13 cellular contexts compared by ENCODE assay signal in the genomic region with DNA sequence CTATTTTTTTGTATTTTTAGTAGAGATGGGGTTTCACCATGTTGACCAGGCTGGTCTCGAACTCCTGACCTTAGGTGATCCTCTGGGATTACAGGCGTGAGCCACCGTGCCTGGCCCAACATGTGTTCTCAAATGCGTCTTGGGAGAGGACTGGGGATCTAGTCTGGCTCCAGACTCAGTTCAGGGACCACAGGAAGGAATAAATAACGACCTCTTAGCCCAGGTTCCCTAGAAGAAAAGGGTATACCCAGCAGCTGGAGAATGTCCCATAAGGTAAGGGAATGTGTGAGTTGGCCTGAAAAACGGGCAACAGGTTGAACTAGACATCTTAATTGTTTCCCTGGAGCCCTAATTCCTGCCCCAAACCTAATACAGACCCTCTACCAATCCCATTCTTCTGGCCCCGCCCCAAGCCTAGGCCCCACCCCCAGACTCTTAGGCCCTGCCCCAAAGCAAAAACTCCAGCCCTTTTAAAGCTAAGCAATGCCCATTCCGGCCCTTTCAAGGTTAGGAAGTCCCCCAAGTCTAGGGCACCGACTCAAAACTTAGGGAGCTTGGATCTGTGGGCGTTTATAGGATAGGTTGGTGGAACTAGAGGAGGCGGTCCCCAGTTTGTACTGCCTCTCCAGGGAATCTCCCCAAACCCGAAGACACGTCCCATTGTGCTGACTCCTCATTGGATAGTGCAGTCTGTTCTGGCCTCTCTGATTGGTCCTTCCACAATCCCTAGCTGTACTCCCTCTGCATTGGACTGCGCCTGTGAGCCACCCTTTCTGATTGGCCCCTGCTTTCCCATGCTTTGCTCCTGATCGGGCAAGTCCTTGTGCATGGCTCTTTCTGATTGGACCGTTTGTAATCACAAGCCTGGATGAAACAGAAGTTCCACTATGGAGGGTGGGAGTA. TPM values are rescaled to one million over a fixed set of nuclear protein-coding genes. Genes with fewer than 3 reads are reported as not detected.
DNase-seq lines count a peak whose midpoint lies in the region; ATAC-seq, FAIRE-seq and TF ChIP-seq lines count a peak whose summit lies in the region.
"Had no signal": no experiment of that assay in that cellular context is flagged by ENCODE, and none has a peak within 500 bp of the region (broad histone marks: within the 10 kb centered on the region; RNA-seq: fewer than 3 reads in every experiment).

No MANE protein-coding gene starts in this region.

- peaks cover 33% of the 10 kb centered on the region for H3K4me1 ChIP-seq in CD8-positive, alpha-beta memory T cell (ENCODE audit: insufficient read depth, low read length)
- no peaks in the 10 kb centered on the region for H3K4me1 ChIP-seq in PC-3 (ENCODE audit: insufficient read depth, low read length)
- H3K4me1 ChIP-seq in effector memory CD4-positive, alpha-beta T cell (ENCODE audit: control insufficient read depth, insufficient read depth, low read length, poor library complexity, severe bottlenecking) = peaks cover 9% of the 10 kb centered on the region

- H3K9ac ChIP-seq in PC-3 (ENCODE audit: low read length) = no peak overlapping the region

- BruUV-seq in PC-3 (replicated peaks; lab: Mats Ljungman, UMichigan) = no TSS peak

- H3K27me3 ChIP-seq in CD8-positive, alpha-beta memory T cell (ENCODE audit: insufficient read depth, low read length, poor library complexity, severe bottlenecking) = no peaks in the 10 kb centered on the region
- H3K27me3 ChIP-seq in PC-3 (ENCODE audit: low read length) = no peaks in the 10 kb centered on the region
- H3K27me3 ChIP-seq in effector memory CD4-positive, alpha-beta T cell (replicated peaks; ENCODE audit: control insufficient read depth, insufficient read depth, low read length, poor library complexity, severe bottlenecking) = no peaks in the 10 kb centered on the region

- H3K4me3 ChIP-seq in AG10803 (ENCODE audit: low read length) = no peak overlapping the region
- H3K4me3 ChIP-seq in CD8-positive, alpha-beta memory T cell (ENCODE audit: low read length) = no peak overlapping the region
- H3K4me3 ChIP-seq in PC-3 (ENCODE audit: low read length) = no peak overlapping the region
- no peak overlapping the region for H3K4me3 ChIP-seq in effector memory CD4-positive, alpha-beta T cell (ENCODE audit: insufficient read depth, low read depth, low read length, poor library complexity, severe bottlenecking)

- no peaks in the 10 kb centered on the region for H3K27me3 Mint-ChIP-seq in CD8-positive, alpha-beta memory T cell

- CTCF ChIA-PET in CD8-positive, alpha-beta memory T cell (lab: Charles Lee) = interaction anchor here (0.6 to 3.0 kb wide), 3 partner anchors 113 to 239 kb away, joined by 3 to 13 read pairs (median 3); no protein-coding TSS in a partner anchor
- CTCF ChIA-PET in PC-3 (lab: Charles Lee) = interaction anchor here (0.6 kb wide), 1 partner anchor 247 kb away, joined by 3 read pairs; no protein-coding TSS in a partner anchor

- H3K9me3 Mint-ChIP-seq in CD8-positive, alpha-beta memory T cell = no peaks in the 10 kb centered on the region
- H3K9me3 Mint-ChIP-seq: T-helper 1 cell treated with Interleukin-12 subunit alpha and Interleukin-12 subunit beta and Interleukin-4 antibody, amounts not matched to agents 30 μg/mL and 1 μg/mL, for 36 hours had no signal

- TF ChIP-seq CTCF in AG10803 (conservative IDR thresholded peaks at IDR 0.05; ENCODE audit: low read length) (no peak), PC-3 (conservative IDR thresholded peaks at IDR 0.05; ENCODE audit: low read depth, low read length) (no peak)

- POLR2A ChIA-PET in CD8-positive, alpha-beta memory T cell (lab: Charles Lee) = no interaction called here
- POLR2A ChIA-PET in PC-3 (lab: Charles Lee; ENCODE audit: unreplicated experiment) = no interaction called here

- ATAC-seq in PC-3 = no peak
- ATAC-seq in HG02852 (IDR thresholded peaks at IDR 0.05; ENCODE audit: unreplicated experiment) = no peak

- H4K20me1 ChIP-seq in PC-3 (ENCODE audit: low read length) = no peaks in the 10 kb centered on the region

- no peak for FAIRE-seq in HTR-8/SVneo (lab: Jason Lieb, UNC)
- FAIRE-seq: endothelial cell of umbilical vein, GM18507 had no signal

- H3K36me3 ChIP-seq in CD8-positive, alpha-beta memory T cell (ENCODE audit: insufficient read depth, low read length) = peaks cover 25% of the 10 kb centered on the region
- H3K36me3 ChIP-seq in PC-3 (ENCODE audit: low read depth, low read length) = no peaks in the 10 kb centered on the region
- H3K36me3 ChIP-seq in effector memory CD4-positive, alpha-beta T cell (ENCODE audit: control insufficient read depth, insufficient read depth, low read length) = peaks cover 40% of the 10 kb centered on the region

- DNase-seq in AG10803 (ENCODE audit: low read depth) (peak; percentile 17), PC-3 (peak; percentile 10), HTR-8/SVneo (ENCODE audit: insufficient read length, low spot score) (no peak)
- DNase-seq in CD8-positive, alpha-beta memory T cell = peak in 1 of 5 donors; percentile 14
- DNase-seq in effector memory CD4-positive, alpha-beta T cell = no peak
- DNase-seq in activated effector memory CD4-positive, alpha-beta T cell treated with anti-CD3 and anti-CD28 coated beads, Interleukin-2, amount 50 U/mL, for 16 hours = no peak
- DNase-seq in stimulated activated naive CD4-positive, alpha-beta T cell treated with Interleukin-2 at 50 U/mL for 16 hours (lab: John Stamatoyannopoulos, UW) = no peak
- DNase-seq: activated CD8-positive, alpha-beta memory T cell treated with anti-CD3 and anti-CD28 coated beads, Interleukin-2, amount 50 U/mL, for 4 hours; midbrain had no signal

- peaks cover 3 to 52% (median 9%) of the 10 kb centered on the region in 3 donors for H3K36me3 Mint-ChIP-seq in CD8-positive, alpha-beta memory T cell

- H3K79me2 ChIP-seq in PC-3 (ENCODE audit: low read length) = no peaks in the 10 kb centered on the region

- no peaks in the 10 kb centered on the region for H3K9me3 ChIP-seq in CD8-positive, alpha-beta memory T cell (ENCODE audit: low read length)
- no peaks in the 10 kb centered on the region for H3K9me3 ChIP-seq in PC-3 (ENCODE audit: low read length)
- no peaks in the 10 kb centered on the region for H3K9me3 ChIP-seq in effector memory CD4-positive, alpha-beta T cell (ENCODE audit: control insufficient read depth, low read length)

- no peaks in the 10 kb centered on the region for H3F3A ChIP-seq in PC-3 (ENCODE audit: low read length, unreplicated experiment)

- peak overlapping the region in 7 of 8 donors; percentile 11 to 94 (median 54) for H3K27ac Mint-ChIP-seq in CD8-positive, alpha-beta memory T cell

- H3K9me2 ChIP-seq in PC-3 (replicated peaks; ENCODE audit: low read length) = no peaks in the 10 kb centered on the region

- H3K27ac ChIP-seq in CD8-positive, alpha-beta memory T cell (ENCODE audit: low read depth, low read length) = no peak overlapping the region
- H3K27ac ChIP-seq in PC-3 (ENCODE audit: low read length) = no peak overlapping the region
- peak overlapping the region; percentile 24 for H3K27ac ChIP-seq in effector memory CD4-positive, alpha-beta T cell (ENCODE audit: insufficient read depth, low read length, poor library complexity, severe bottlenecking)

- no peak overlapping the region for H2AFZ ChIP-seq in PC-3 (ENCODE audit: low read length)

- H3K4me1 Mint-ChIP-seq in CD8-positive, alpha-beta memory T cell = peaks cover 32 to 57% (median 50%) of the 10 kb centered on the region in 3 donors

- no peak overlapping the region for H3K4me2 ChIP-seq in PC-3 (ENCODE audit: low read length)

- intact Hi-C loops in PC-3 (cut with micrococcal nuclease) = loop anchor here (5.0 to 10.0 kb wide), 2 partner anchors 114 to 361 kb away; no protein-coding TSS in a partner anchor

- H3K4me3 Mint-ChIP-seq in CD8-positive, alpha-beta memory T cell = no peak overlapping the region
- H3K4me3 Mint-ChIP-seq: T-helper 1 cell treated with Interleukin-12 subunit alpha and Interleukin-12 subunit beta and Interleukin-4 antibody, amounts not matched to agents 30 μg/mL and 1 μg/mL, for 36 hours had no signal

RNA-seq across cellular contexts. Expression of a gene that starts 5.4 kb away (rescaled TPM):
- 1 to 10 TPM; 4.3 to 4.9 TPM for total RNA-seq in CD8-positive, alpha-beta memory T cell
- 6.7 TPM for polyA plus RNA-seq in CD8-positive, alpha-beta memory T cell
- total RNA-seq in PC-3 (2014; rRNA removed) = 3.6 and 6.7 TPM in 2 replicates

RNA-seq across cellular contexts. Expression of a gene that starts 9.8 kb away (rescaled TPM):
- total RNA-seq in CD8-positive, alpha-beta memory T cell = 100 to 1,000 TPM; 246 to 247 TPM
- polyA plus RNA-seq in CD8-positive, alpha-beta memory T cell = 1,052 TPM
- total RNA-seq in PC-3 (2014; rRNA removed) = 0.36 TPM in 1 of 2 replicates, not detected in the other

RNA-seq across cellular contexts. Expression of a gene that starts 16.2 kb away (rescaled TPM):
- total RNA-seq in CD8-positive, alpha-beta memory T cell = 10 to 100 TPM; 54.3 to 55.6 TPM
- polyA plus RNA-seq in CD8-positive, alpha-beta memory T cell = 18.7 TPM
- 80.4 and 93.8 TPM in 2 replicates for total RNA-seq in PC-3 (2014; rRNA removed)

RNA-seq across cellular contexts. Expression of a gene that starts 29.8 kb away (rescaled TPM):
- not detected for total RNA-seq in CD8-positive, alpha-beta memory T cell
- 4.6 TPM for polyA plus RNA-seq in CD8-positive, alpha-beta memory T cell
- not detected in 2 replicates for total RNA-seq in PC-3 (2014; rRNA removed)
- total RNA-seq: endothelial cell of umbilical vein had no signal
- polyA plus RNA-seq: endothelial cell of umbilical vein had no signal

RNA-seq across cellular contexts. Expression of a gene that starts 57.8 kb away (rescaled TPM):
- total RNA-seq in CD8-positive, alpha-beta memory T cell = not detected
- not detected for polyA plus RNA-seq in CD8-positive, alpha-beta memory T cell
- total RNA-seq in PC-3 (2014; rRNA removed) = not detected in 2 replicates
- total RNA-seq: endothelial cell of umbilical vein had no signal
- polyA plus RNA-seq: endothelial cell of umbilical vein had no signal

Comparison
In these comparisons a context has a peak if more than half of its experiments do, and no peak if none do; other contexts are left out.
1. DNase-seq: peak in AG10803 (single experiment) and PC-3 (single experiment); none in effector memory CD4-positive, alpha-beta T cell (0 of 3), activated effector memory CD4-positive, alpha-beta T cell treated with anti-CD3 and anti-CD28 coated beads, Interleukin-2, amount 50 U/mL, for 16 hours (single experiment), stimulated activated naive CD4-positive, alpha-beta T cell treated with Interleukin-2 at 50 U/mL for 16 hours (single experiment) and HTR-8/SVneo (single experiment).
2. RNA of a gene that starts 9.8 kb away (total RNA-seq): 246 to 247 TPM in CD8-positive, alpha-beta memory T cell; 0.36 TPM in PC-3; every median in the first group is over 100 times any median in the second.